Comparison of ENCODE assay signal across 19 cellular contexts in genomic region chr5:5511904-5512416, GRCh38.
"Had no signal": no experiment of that assay in that cellular context is flagged by ENCODE, and none has a peak within 500 bp of the region (broad histone marks: within the 10 kb centered on the region; RNA-seq: fewer than 3 reads in every experiment).

No MANE protein-coding gene starts in this region.

- FAIRE-seq: HTR-8/SVneo, RCC 7860 had no signal

- DNase-seq: KBM-7, MV-4-11, NCI-H1048, NCI-H1105, NCI-H1417, NCI-H1436 treated with DMSO at 0.1 percent for 48 hours, NCI-H1694, NCI-H187 treated with DMSO at 0.1 percent for 48 hours, NCI-H2029 treated with DMSO at 0.1 percent for 48 hours, NCI-H2171 treated with DMSO at 0.1 percent for 48 hours, NCI-H345, NCI-H446 treated with DMSO at 0.1 percent for 48 hours, NCI-H526, NCI-H82, RPMI8226, SHP77 had no signal

- H3K27ac ChIP-seq: HL-60 had no signal
